ENCODE assay signal across 21 cellular contexts in the genomic region with DNA sequence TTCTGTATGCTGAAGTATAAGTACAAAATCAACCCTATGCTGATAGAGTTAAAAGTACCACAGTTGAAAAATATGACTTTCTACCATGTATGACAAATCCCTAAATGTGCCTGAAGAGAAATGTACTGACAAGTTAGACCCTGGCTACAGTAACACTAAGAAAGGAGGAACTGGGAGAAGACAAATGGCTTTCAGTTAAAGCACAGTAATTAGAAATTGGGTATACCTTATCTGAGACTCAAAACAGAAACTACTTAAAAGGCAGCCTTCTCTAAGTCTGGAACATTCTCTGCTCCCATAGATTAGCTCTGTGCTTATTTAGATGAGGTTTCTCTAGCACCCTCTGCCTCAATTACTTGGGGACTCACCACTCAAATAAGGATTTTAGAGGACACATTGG.
"Had no signal": no experiment of that assay in that cellular context is flagged by ENCODE, and none has a peak within 500 bp of the region (broad histone marks: within the 10 kb centered on the region; RNA-seq: fewer than 3 reads in every experiment).

No MANE protein-coding gene starts in this region.

- H3K27ac ChIP-seq: esophagus squamous epithelium, gastrocnemius medialis, left ventricle myocardium inferior, neutrophil, ovary, prostate gland, thyroid gland had no signal

- H3K9me3 ChIP-seq: esophagus squamous epithelium, gastrocnemius medialis, left ventricle myocardium inferior, neutrophil, ovary, prostate gland, thyroid gland had no signal

- H3K4me1 Mint-ChIP-seq: activated naive CD8-positive, alpha-beta T cell treated with anti-CD3 and anti-CD28 coated beads for 36 hours; natural killer cell had no signal

- DNase-seq: activated CD4-positive, alpha-beta memory T cell treated with anti-CD3 and anti-CD28 coated beads for 36 hours; activated CD4-positive, alpha-beta T cell treated with anti-CD3 and anti-CD28 coated beads for 4 hours; activated CD4-positive, CD25-positive, alpha-beta regulatory T cell; activated naive CD4-positive, alpha-beta T cell treated with Interleukin-2 at 50 U/mL for 16 hours; activated naive CD8-positive, alpha-beta T cell treated with anti-CD3 and anti-CD28 coated beads for 36 hours; activated T-cell treated with anti-CD3 and anti-CD28 coated beads, Interleukin-2, amount 50 U/mL, for 48 hours; amniotic stem cell; cortex of kidney; endodermal cell; esophagus squamous epithelium; gastrocnemius medialis; hippocampal formation; kidney glomerular epithelial cell; left ventricle myocardium inferior; natural killer cell; ovary; stimulated activated CD4-positive, alpha-beta T cell treated with anti-CD3 and anti-CD28 coated beads, Interleukin-4, amount 100 ng/mL, for 24 hours; stimulated activated naive CD4-positive, alpha-beta T cell treated with Interleukin-2 at 50 U/mL for 16 hours; thyroid gland had no signal

- H3K4me3 ChIP-seq: esophagus squamous epithelium, gastrocnemius medialis, left ventricle myocardium inferior, ovary, prostate gland, thyroid gland had no signal

- H3K36me3 ChIP-seq: esophagus squamous epithelium, gastrocnemius medialis, left ventricle myocardium inferior, neutrophil, ovary, prostate gland, thyroid gland had no signal

- H3K27me3 ChIP-seq: esophagus squamous epithelium, gastrocnemius medialis, neutrophil, ovary, thyroid gland had no signal

- H3K9me3 Mint-ChIP-seq: activated CD4-positive, alpha-beta memory T cell treated with anti-CD3 and anti-CD28 coated beads for 36 hours; activated naive CD8-positive, alpha-beta T cell treated with anti-CD3 and anti-CD28 coated beads for 36 hours; endodermal cell; natural killer cell had no signal

- H3K4me1 ChIP-seq: esophagus squamous epithelium, gastrocnemius medialis, left ventricle myocardium inferior, prostate gland, thyroid gland had no signal

- H3K36me3 Mint-ChIP-seq: activated CD4-positive, alpha-beta memory T cell treated with anti-CD3 and anti-CD28 coated beads for 36 hours; activated naive CD8-positive, alpha-beta T cell treated with anti-CD3 and anti-CD28 coated beads for 36 hours; natural killer cell had no signal

- H3K27ac Mint-ChIP-seq: activated CD4-positive, alpha-beta memory T cell treated with anti-CD3 and anti-CD28 coated beads for 36 hours; activated naive CD8-positive, alpha-beta T cell treated with anti-CD3 and anti-CD28 coated beads for 36 hours; endodermal cell; natural killer cell had no signal

- H3K4me3 Mint-ChIP-seq: activated CD4-positive, alpha-beta memory T cell treated with anti-CD3 and anti-CD28 coated beads for 36 hours; activated naive CD8-positive, alpha-beta T cell treated with anti-CD3 and anti-CD28 coated beads for 36 hours; endodermal cell; natural killer cell had no signal

- ATAC-seq: gastrocnemius medialis, natural killer cell had no signal

- H3K27me3 Mint-ChIP-seq: activated CD4-positive, alpha-beta memory T cell treated with anti-CD3 and anti-CD28 coated beads for 36 hours; activated naive CD8-positive, alpha-beta T cell treated with anti-CD3 and anti-CD28 coated beads for 36 hours had no signal
